Comparison of ENCODE assay signal across 8 cellular contexts in the genomic region with DNA sequence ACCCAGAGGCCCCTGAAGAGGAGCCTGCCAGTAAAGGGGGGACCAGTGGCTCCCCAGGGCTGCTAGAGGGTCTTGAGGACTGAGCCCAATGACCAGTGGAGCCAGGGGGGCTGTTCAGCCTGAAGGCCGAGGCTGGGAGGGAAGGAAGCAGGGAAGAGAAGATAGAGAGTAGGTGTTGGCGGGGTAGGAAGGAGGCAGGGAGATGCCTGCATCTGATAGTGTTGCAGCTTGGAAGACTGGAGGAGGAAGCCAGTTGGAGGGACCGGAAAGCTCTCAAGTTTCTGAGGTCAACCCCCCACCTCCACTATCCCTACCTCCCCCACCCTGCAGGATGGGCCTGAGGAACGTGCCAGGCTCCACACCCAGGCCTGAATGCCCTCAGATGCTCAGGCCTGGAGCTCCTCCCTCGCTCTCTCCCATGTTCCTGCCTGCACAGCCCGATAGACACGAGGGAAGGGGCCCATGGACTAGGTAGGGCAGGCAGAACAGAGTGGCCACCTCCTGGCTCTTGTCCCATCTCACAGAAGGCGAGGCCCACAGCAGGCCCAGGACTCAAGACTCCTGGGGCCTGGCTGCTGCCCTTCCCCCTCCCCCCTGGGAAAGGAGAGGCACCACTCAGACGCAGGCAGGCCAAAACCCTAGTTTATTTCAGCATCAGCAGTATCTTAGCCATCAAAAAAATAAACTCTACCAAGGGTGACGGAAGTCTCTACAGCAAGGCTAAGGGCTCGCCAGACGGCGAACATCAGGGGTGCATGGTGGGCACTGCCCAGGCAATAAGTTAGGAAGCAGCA. TPM values are rescaled to one million over a fixed set of nuclear protein-coding genes. Genes with fewer than 3 reads are reported as not detected.
A peak's percentile ranks its signal among the peaks of the same experiment; 100 is the strongest.
DNase-seq lines count a peak whose midpoint lies in the region; ATAC-seq, FAIRE-seq and TF ChIP-seq lines count a peak whose summit lies in the region.

No MANE protein-coding gene starts in this region.

- TF ChIP-seq CTCF in GM12878 (IDR thresholded peaks at IDR 0.05 in 2 of 3, conservative IDR thresholded peaks at IDR 0.05 in 1 of 3; ENCODE audit: control insufficient read depth in 2 of 3, extremely low read depth in 1 of 3, insufficient read depth in 1 of 3, low read depth in 3 of 3, low read length in 3 of 3) (no peak), GM13976 (IDR thresholded peaks at IDR 0.05; ENCODE audit: borderline replicate concordance, control extremely low read depth, extremely low read depth, insufficient read depth, missing control alignments) (no peak)

- no peak overlapping the region for H2AFZ ChIP-seq in GM12878 (ENCODE audit: control insufficient read depth, low read depth, low read length)

- RAD21 ChIA-PET in GM12878 (lab: Charles Lee; ENCODE audit: unreplicated experiment) = interaction anchor here (1.0 to 2.2 kb wide), 6 partner anchors 9 to 223 kb away, joined by 3 to 25 read pairs (median 7); partner anchors contain the start of gene TRMT61A

- no peak for TF ChIP-seq RAD21 in GM12878 (IDR thresholded peaks at IDR 0.05; ENCODE audit: insufficient read depth, low read depth, low read length)

- H3K4me3 ChIP-seq in GM12878 (no peak overlapping the region; the same call in 1 of the 2 replicates), mucosa of rectum (ENCODE audit: low read length in 2 of 2) (peak overlapping the region; percentile 70 to 86)

- H3K4me1 ChIP-seq in GM12878 (ENCODE audit: control insufficient read depth, insufficient read depth, low read length) (peaks cover 25% of the 10 kb centered on the region), mucosa of rectum (ENCODE audit: control insufficient read depth in 2 of 2, insufficient read depth in 2 of 2, low read length in 2 of 2) (peaks cover 37 to 44% of the 10 kb centered on the region in 2 donors)

- intact Hi-C loops in GM12878 (cut with micrococcal nuclease; ENCODE audit: unreplicated experiment) = no loop called here

- no peaks in the 10 kb centered on the region; the same call in 2 of the 3 replicates for H3K9me3 ChIP-seq in GM12878 (replicated peaks; ENCODE audit: control insufficient read depth, insufficient read depth, low read length)
- H3K9me3 ChIP-seq in mucosa of rectum (ENCODE audit: control insufficient read depth in 2 of 2, low read length in 2 of 2) = no peaks in the 10 kb centered on the region

- in situ Hi-C loops in GM12878 (cut with MboI) = loop anchor here (5.0 kb wide), 1 partner anchor 38 kb away; no protein-coding TSS in a partner anchor
- in situ Hi-C loops in GM13976 (cut with MboI; ENCODE audit: low sequenced_read_pairs, unreplicated experiment) = loop anchor here (5.0 kb wide), 1 partner anchor 38 kb away; no protein-coding TSS in a partner anchor

- POLR2A ChIA-PET in HEK293T (lab: Yijun Ruan, JAX) (interaction anchor here (1.0 to 6.5 kb wide), 8 partner anchors 12 to 39 kb away, joined by 3 to 83 read pairs (median 10); partner anchors contain the start of gene TRMT61A), GM12878 (lab: Charles Lee) (interaction anchor here (0.5 kb wide), 1 partner anchor 12 kb away, joined by 3 read pairs; no protein-coding TSS in a partner anchor)

- WGBS in GM12878 (ENCODE audit: insufficient coverage, insufficient replicate concordance, low lambda C conversion rate, missing lambda C conversion rate) = 28% methylated on average over 13 of the region's 13 CpGs

- CTCF ChIA-PET in HEK293T (lab: Yijun Ruan, JAX) = interaction anchor here (0.5 to 3.5 kb wide), 16 partner anchors 9 to 383 kb away, joined by 3 to 26 read pairs (median 4); partner anchors contain the start of genes BAG5 and TRMT61A
- CTCF ChIA-PET in GM12878 (lab: Yijun Ruan, JAX) = interaction anchor here (0.5 to 6.5 kb wide), 18 partner anchors 9 to 165 kb away, joined by 3 to 53 read pairs (median 3); partner anchors contain the start of gene TRMT61A

- no peaks in the 10 kb centered on the region for H4K20me1 ChIP-seq in GM12878 (ENCODE audit: control insufficient read depth, insufficient read depth)

- no peaks in the 10 kb centered on the region for H3K79me2 ChIP-seq in GM12878 (ENCODE audit: control insufficient read depth, insufficient read depth, low read length)

- no peak overlapping the region for H3K4me2 ChIP-seq in GM12878 (ENCODE audit: control insufficient read depth, insufficient read depth)

- DNase-seq in AML-193 (lab: John Stamatoyannopoulos, UW) (peak; percentile 36 to 44), HEK293T (ENCODE audit: extremely low spot score) (no peak), GM12878 (ENCODE audit: low read depth, low spot score) (no peak), GM13976 (ENCODE audit: low spot score) (no peak), hippocampal formation (lab: John Stamatoyannopoulos, UW) (no peak), NCI-H2196 (lab: John Stamatoyannopoulos, UW; ENCODE audit: unreplicated experiment) (no peak)

- no peak for FAIRE-seq in GM12878 (lab: Jason Lieb, UNC)

- ATAC-seq in GM12878 (no peak), HG03280 (IDR thresholded peaks at IDR 0.05; ENCODE audit: unreplicated experiment) (no peak)

- SMC1A ChIA-PET in GM12878 (lab: Charles Lee; ENCODE audit: uncharacterized antibody, unreplicated experiment) = interaction anchor here (0.7 to 3.0 kb wide), 7 partner anchors 9 to 42 kb away, joined by 3 to 13 read pairs (median 3); partner anchors contain the start of gene TRMT61A

- H3K27me3 ChIP-seq in GM12878 (replicated peaks in 1 of 2; ENCODE audit: control insufficient read depth in 2 of 2, insufficient read depth in 2 of 2, low read length in 1 of 2) (peaks cover 2% of the 10 kb centered on the region in 2 experiments; a peak in 2 of 4 replicates), mucosa of rectum (ENCODE audit: control insufficient read depth in 2 of 2, insufficient read depth in 2 of 2, low read length in 2 of 2) (no peaks in the 10 kb centered on the region)

- H3K36me3 ChIP-seq in GM12878 (ENCODE audit: control insufficient read depth in 2 of 2, insufficient read depth in 2 of 2, low read length in 1 of 2) (no peaks in the 10 kb centered on the region), mucosa of rectum (ENCODE audit: control insufficient read depth in 2 of 2, insufficient read depth in 2 of 2, low read length in 2 of 2) (peaks cover 14 to 16% of the 10 kb centered on the region in 2 donors)

- no peak for TF ChIP-seq EP300 in GM12878 (IDR thresholded peaks at IDR 0.05; ENCODE audit: borderline replicate concordance in 1 of 2, control insufficient read depth in 1 of 2, low read depth in 2 of 2, low read length in 2 of 2)

- H3K9ac ChIP-seq in GM12878 (ENCODE audit: control insufficient read depth, insufficient read depth, low read length) (no peak overlapping the region), mucosa of rectum (ENCODE audit: low read depth in 1 of 2, low read length in 2 of 2) (peak overlapping the region in 1 of 2 donors; percentile 92)

- H3K27ac ChIP-seq in GM12878 (ENCODE audit: control insufficient read depth, insufficient read depth) (no peak overlapping the region), mucosa of rectum (ENCODE audit: low read depth in 2 of 2, low read length in 2 of 2) (peak overlapping the region; percentile 80 to 91)

- TF ChIP-seq POLR2A in GM12878 (IDR thresholded peaks at IDR 0.05; ENCODE audit: low read depth, low read length) = no peak

- BruUV-seq in GM12878 (replicated peaks; lab: Mats Ljungman, UMichigan) = no TSS peak

RNA-seq across cellular contexts. Expression of gene CKB, which starts 3.4 kb away (rescaled TPM):
- 5.2 and 8.1 TPM in 2 replicates for total RNA-seq in GM12878 (2013; cell fraction: nucleolus; rRNA removed)
- total RNA-seq in GM12878 (2014; rRNA removed) (2.0 and 5.2 TPM in 2 replicates), GM12878 (2014; rRNA removed; fragmentation: Illumina TruSeq; extraction: Trizol) (0.37 and 0.40 TPM in 2 replicates), GM12878 (2021) (3.6 and 5.5 TPM in 2 replicates)
- 4.6 TPM for polyA plus RNA-seq in GM12878 (2011; ENCODE audit: low read depth)
- polyA plus RNA-seq in GM12878 (2011; rRNA removed) (4.9 and 6.1 TPM in 2 replicates), GM12878 (2014; fragmentation: Illumina TruSeq; extraction: Trizol) (0.46 TPM in 1 of 2 replicates, not detected in the other), GM12878 (2014; fragmentation: Nextera tagmentation; extraction: Ambion mirVana) (under 1 TPM; 0.48 to 0.90 TPM), GM12878 (2014; rRNA removed) (2.8 and 9.0 TPM in 2 replicates), GM12878 (2016; fragmentation: Nextera tagmentation; extraction: Ambion mirVana) (1 to 10 TPM; 2.6 to 3.3 TPM)
- polyA plus RNA-seq in GM12878 (2011; cell fraction: cytosol; rRNA removed) = 8.2 and 14.3 TPM in 2 replicates
- 21.1 and 21.6 TPM in 2 replicates for polyA plus RNA-seq in GM12878 (2011; cell fraction: nucleus; rRNA removed)
- 8.6 and 8.9 TPM in 2 replicates for polyA plus RNA-seq in GM12878 (2012)
- polyA minus RNA-seq in GM12878 (2011; rRNA and poly(A)+ RNA removed) = 2.3 and 12.2 TPM in 2 replicates
- polyA minus RNA-seq in GM12878 (2011; cell fraction: cytosol; rRNA and poly(A)+ RNA removed) = 5.2 and 7.7 TPM in 2 replicates
- 1.7 and 4.3 TPM in 2 replicates for polyA minus RNA-seq in GM12878 (2011; cell fraction: nucleus; rRNA and poly(A)+ RNA removed)

RNA-seq across cellular contexts. Expression of gene TRMT61A, which starts 9.8 kb away (rescaled TPM):
- 23.5 and 27.2 TPM in 2 replicates for total RNA-seq in GM12878 (2013; cell fraction: nucleolus; rRNA removed)
- total RNA-seq in GM12878 (2014; rRNA removed) = 13.5 and 18.2 TPM in 2 replicates
- total RNA-seq in GM12878 (2014; rRNA removed; fragmentation: Illumina TruSeq; extraction: Trizol) = 3.7 and 4.7 TPM in 2 replicates
- 15.6 and 17.9 TPM in 2 replicates for total RNA-seq in GM12878 (2021)
- 2.0 TPM for polyA plus RNA-seq in GM12878 (2011; ENCODE audit: low read depth)
- polyA plus RNA-seq in GM12878 (2011; rRNA removed) = 2.4 and 5.1 TPM in 2 replicates
- polyA plus RNA-seq in GM12878 (2011; cell fraction: cytosol; rRNA removed) = 9.0 and 16.6 TPM in 2 replicates
- polyA plus RNA-seq in GM12878 (2011; cell fraction: nucleus; rRNA removed) = 49.7 and 52.9 TPM in 2 replicates
- 5.6 and 7.1 TPM in 2 replicates for polyA plus RNA-seq in GM12878 (2012)
- 0.46 and 1.4 TPM in 2 replicates for polyA plus RNA-seq in GM12878 (2014; fragmentation: Illumina TruSeq; extraction: Trizol)
- under 1 TPM; 0.11 to 0.38 TPM for polyA plus RNA-seq in GM12878 (2014; fragmentation: Nextera tagmentation; extraction: Ambion mirVana)
- 17.6 and 20.4 TPM in 2 replicates for polyA plus RNA-seq in GM12878 (2014; rRNA removed)
- polyA plus RNA-seq in GM12878 (2016; fragmentation: Nextera tagmentation; extraction: Ambion mirVana) = 10 to 100 TPM; 19.8 to 21.9 TPM
- 3.9 and 9.5 TPM in 2 replicates for polyA minus RNA-seq in GM12878 (2011; rRNA and poly(A)+ RNA removed)
- 4.0 and 4.1 TPM in 2 replicates for polyA minus RNA-seq in GM12878 (2011; cell fraction: cytosol; rRNA and poly(A)+ RNA removed)
- 15.0 and 25.7 TPM in 2 replicates for polyA minus RNA-seq in GM12878 (2011; cell fraction: nucleus; rRNA and poly(A)+ RNA removed)

RNA-seq across cellular contexts. Expression of gene BAG5, which starts 43.2 kb away (rescaled TPM):
- 22.8 and 25.0 TPM in 2 replicates for total RNA-seq in GM12878 (2013; cell fraction: nucleolus; rRNA removed)
- total RNA-seq in GM12878 (2014; rRNA removed) (17.5 and 18.5 TPM in 2 replicates), GM12878 (2014; rRNA removed; fragmentation: Illumina TruSeq; extraction: Trizol) (22.9 and 23.8 TPM in 2 replicates), GM12878 (2021) (21.4 and 22.7 TPM in 2 replicates)
- 12.5 TPM for polyA plus RNA-seq in GM12878 (2011; ENCODE audit: low read depth)
- polyA plus RNA-seq in GM12878 (2011; rRNA removed) (10.2 and 14.2 TPM in 2 replicates), GM12878 (2014; fragmentation: Illumina TruSeq; extraction: Trizol) (25.9 and 33.9 TPM in 2 replicates), GM12878 (2014; fragmentation: Nextera tagmentation; extraction: Ambion mirVana) (10 to 100 TPM in 1 of 2 experiments, 1 to 10 TPM in 1; 9.9 to 10.9 TPM), GM12878 (2014; rRNA removed) (13.1 and 13.5 TPM in 2 replicates), GM12878 (2016; fragmentation: Nextera tagmentation; extraction: Ambion mirVana) (10 to 100 TPM; 25.7 to 30.5 TPM)
- 6.2 and 8.1 TPM in 2 replicates for polyA plus RNA-seq in GM12878 (2011; cell fraction: cytosol; rRNA removed)
- polyA plus RNA-seq in GM12878 (2011; cell fraction: nucleus; rRNA removed) = 7.8 and 10.2 TPM in 2 replicates
- 12.0 and 13.3 TPM in 2 replicates for polyA plus RNA-seq in GM12878 (2012)
- polyA minus RNA-seq in GM12878 (2011; rRNA and poly(A)+ RNA removed) = 9.0 and 10.8 TPM in 2 replicates
- 6.1 and 6.8 TPM in 2 replicates for polyA minus RNA-seq in GM12878 (2011; cell fraction: cytosol; rRNA and poly(A)+ RNA removed)
- polyA minus RNA-seq in GM12878 (2011; cell fraction: nucleus; rRNA and poly(A)+ RNA removed) = 4.8 and 8.7 TPM in 2 replicates

RNA-seq across cellular contexts. Expression of gene COA8, which starts 43.5 kb away (rescaled TPM):
- total RNA-seq in GM12878 (2013; cell fraction: nucleolus; rRNA removed) = 21.6 and 28.1 TPM in 2 replicates
- total RNA-seq in GM12878 (2014; rRNA removed) (23.7 and 37.3 TPM in 2 replicates), GM12878 (2014; rRNA removed; fragmentation: Illumina TruSeq; extraction: Trizol) (22.7 and 24.2 TPM in 2 replicates), GM12878 (2021) (29.0 and 34.7 TPM in 2 replicates)
- 11.5 TPM for polyA plus RNA-seq in GM12878 (2011; ENCODE audit: low read depth)
- polyA plus RNA-seq in GM12878 (2011; rRNA removed) (20.5 and 29.0 TPM in 2 replicates), GM12878 (2014; fragmentation: Illumina TruSeq; extraction: Trizol) (27.4 and 30.6 TPM in 2 replicates), GM12878 (2014; fragmentation: Nextera tagmentation; extraction: Ambion mirVana) (10 to 100 TPM in 1 of 2 experiments, 1 to 10 TPM in 1; 6.1 to 11.3 TPM), GM12878 (2014; rRNA removed) (32.8 and 33.7 TPM in 2 replicates), GM12878 (2016; fragmentation: Nextera tagmentation; extraction: Ambion mirVana) (10 to 100 TPM; 67.6 to 69.5 TPM)
- 15.1 and 16.3 TPM in 2 replicates for polyA plus RNA-seq in GM12878 (2011; cell fraction: cytosol; rRNA removed)
- 7.8 and 9.0 TPM in 2 replicates for polyA plus RNA-seq in GM12878 (2011; cell fraction: nucleus; rRNA removed)
- polyA plus RNA-seq in GM12878 (2012) = 34.8 and 40.5 TPM in 2 replicates
- 5.6 and 7.1 TPM in 2 replicates for polyA minus RNA-seq in GM12878 (2011; rRNA and poly(A)+ RNA removed)
- polyA minus RNA-seq in GM12878 (2011; cell fraction: cytosol; rRNA and poly(A)+ RNA removed) = 2.7 and 3.8 TPM in 2 replicates
- polyA minus RNA-seq in GM12878 (2011; cell fraction: nucleus; rRNA and poly(A)+ RNA removed) = 8.0 and 13.8 TPM in 2 replicates

Comparison
In these comparisons a context has a peak if more than half of its experiments do, and no peak if none do; other contexts are left out.
1. DNase-seq: peak in AML-193 (2 of 2); none in HEK293T (single experiment), GM12878 (single experiment), GM13976 (single experiment), hippocampal formation (0 of 2) and NCI-H2196 (single experiment).